2 cellular contexts compared by ENCODE assay signal in genomic region chr4:183561905-183562304, GRCh38.
A peak's percentile ranks its signal among the peaks of the same experiment; 100 is the strongest.
TF ChIP-seq lines count a peak whose summit lies in the region.

No MANE protein-coding gene starts in this region.

TF ChIP-seq in HEK293T, 16 proteins besides CTCF, POLR2A, EP300 and RAD21:
- TF ChIP-seq LEF1 (IDR thresholded peaks at IDR 0.05; ENCODE audit: borderline replicate concordance) (no peak), PKNOX1 (IDR thresholded peaks at IDR 0.05) (peak; percentile 71)
TF ChIP-seq in HEK293T: peak in this region for 1.

TF ChIP-seq in H1, 55 proteins besides CTCF, POLR2A, EP300 and RAD21:
- TF ChIP-seq KDM4A (IDR thresholded peaks at IDR 0.05; ENCODE audit: low read depth, low read length, severe bottlenecking): no peak
- TF ChIP-seq TCF12 (IDR thresholded peaks at IDR 0.05; ENCODE audit: low read depth, low read length): no peak
- no peak for TF ChIP-seq SAP30 (IDR thresholded peaks at IDR 0.05; ENCODE audit: insufficient read depth, insufficient replicate concordance, low read length)
- TF ChIP-seq PHF8 (conservative IDR thresholded peaks at IDR 0.05; ENCODE audit: low read depth, low read length): no peak
- no peak for TF ChIP-seq CTBP2 (IDR thresholded peaks at IDR 0.05; ENCODE audit: borderline replicate concordance, insufficient read depth, insufficient read length, low read length)
- TF ChIP-seq CEBPB (IDR thresholded peaks at IDR 0.05; ENCODE audit: low read depth, low read length): no peak
- TF ChIP-seq BRCA1 (IDR thresholded peaks at IDR 0.05; ENCODE audit: low read depth, low read length): no peak
- no peak for TF ChIP-seq SIX5 (IDR thresholded peaks at IDR 0.05; ENCODE audit: low read depth, low read length)
- TF ChIP-seq E2F6 (IDR thresholded peaks at IDR 0.05): no peak
- no peak for TF ChIP-seq ATF2 (IDR thresholded peaks at IDR 0.05; ENCODE audit: low read length)
- TF ChIP-seq GTF2F1 (IDR thresholded peaks at IDR 0.05; ENCODE audit: borderline replicate concordance, low read depth, low read length): no peak
- TF ChIP-seq BCL11A (IDR thresholded peaks at IDR 0.05; ENCODE audit: low read depth in 2 of 2, low read length in 2 of 2): no peak
- TF ChIP-seq EGR1 (IDR thresholded peaks at IDR 0.05; ENCODE audit: borderline replicate concordance, low read depth, low read length): no peak
- TF ChIP-seq YY1 (IDR thresholded peaks at IDR 0.05; ENCODE audit: low read depth, low read length): no peak
TF ChIP-seq in H1: peak in this region for 0.
